ENCODE assay signal across 11 cellular contexts in the genomic region with DNA sequence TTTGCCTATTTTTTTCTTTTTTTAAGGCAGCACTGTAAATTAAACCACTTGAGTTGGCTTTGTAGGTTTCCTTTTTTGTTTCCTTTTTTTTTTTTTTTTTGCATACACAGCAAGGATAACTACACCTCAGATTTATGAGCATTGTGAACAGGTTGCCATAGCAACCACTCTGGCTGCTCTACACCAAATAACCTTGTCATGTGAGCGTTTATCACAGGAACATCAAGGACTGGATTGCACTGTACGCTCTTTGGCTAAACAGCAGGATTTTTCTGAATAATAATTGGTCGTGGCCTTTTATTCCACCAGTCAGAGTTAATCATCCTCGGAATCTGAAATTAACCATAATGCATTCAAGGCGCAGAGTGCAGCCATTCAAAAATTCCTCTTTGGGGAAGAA.
A peak's percentile ranks its signal among the peaks of the same experiment; 100 is the strongest.
DNase-seq lines count a peak whose midpoint lies in the region; ATAC-seq and TF ChIP-seq lines count a peak whose summit lies in the region.
"Had no signal": no experiment of that assay in that cellular context is flagged by ENCODE, and none has a peak within 500 bp of the region (broad histone marks: within the 10 kb centered on the region; RNA-seq: fewer than 3 reads in every experiment).

No MANE protein-coding gene starts in this region.

- H3K27me3 Mint-ChIP-seq in activated naive CD8-positive, alpha-beta T cell treated with anti-CD3 and anti-CD28 coated beads, Interleukin-2, amount 50 U/mL, for 24 hours = peaks cover 4% of the 10 kb centered on the region
- H3K27me3 Mint-ChIP-seq: activated CD4-positive, alpha-beta T cell treated with anti-CD3 and anti-CD28 coated beads, Interleukin-2, amount 10 ng/mL, durations not matched to agents 24 days and 14 days had no signal

- DNase-seq in BJ (ENCODE audit: low read depth) (peak; percentile 30), NCI-H1105 (lab: John Stamatoyannopoulos, UW) (peak; percentile 97), NCI-H774 (lab: John Stamatoyannopoulos, UW) (peak; percentile 81), inferior parietal cortex (ENCODE audit: extremely low spot score) (peak; percentile 58), islet precursor cell (no peak)
- no peak for DNase-seq in activated naive CD8-positive, alpha-beta T cell treated with anti-CD3 and anti-CD28 coated beads, Interleukin-2, amount 50 U/mL, for 24 hours
- no peak for DNase-seq in stimulated activated CD4-positive, alpha-beta T cell treated with anti-CD3 and anti-CD28 coated beads, Interleukin-2, amount 100 ng/mL, for 48 hours
- DNase-seq: activated CD4-positive, alpha-beta T cell treated with anti-CD3 and anti-CD28 coated beads, Interleukin-2, amount 10 ng/mL, durations not matched to agents 24 days and 14 days; activated naive CD4-positive, alpha-beta T cell treated with Interleukin-2 at 50 U/mL for 16 hours had no signal

- no peak for ATAC-seq in activated naive CD8-positive, alpha-beta T cell treated with anti-CD3 and anti-CD28 coated beads, Interleukin-2, amount 50 U/mL, for 24 hours
- ATAC-seq in GM21576 (IDR thresholded peaks at IDR 0.05; ENCODE audit: unreplicated experiment) = no peak

- TF ChIP-seq CTCF in BJ (IDR thresholded peaks at IDR 0.05; ENCODE audit: insufficient read depth, low read depth, low read length) = no peak

- no peaks in the 10 kb centered on the region; the same call in 1 of the 2 replicates for H3K27me3 ChIP-seq in BJ (ENCODE audit: control insufficient read depth, insufficient read depth, low read length)

- no peak overlapping the region for H3K4me3 ChIP-seq in BJ (ENCODE audit: low read depth, low read length)
- H3K4me3 ChIP-seq: smooth muscle cell had no signal

- no peaks in the 10 kb centered on the region for H3K36me3 Mint-ChIP-seq in activated naive CD8-positive, alpha-beta T cell treated with anti-CD3 and anti-CD28 coated beads, Interleukin-2, amount 50 U/mL, for 24 hours (ENCODE audit: low read depth)

- no peak overlapping the region for H3K27ac Mint-ChIP-seq in activated naive CD8-positive, alpha-beta T cell treated with anti-CD3 and anti-CD28 coated beads, Interleukin-2, amount 50 U/mL, for 24 hours
- H3K27ac Mint-ChIP-seq: activated CD4-positive, alpha-beta T cell treated with anti-CD3 and anti-CD28 coated beads, Interleukin-2, amount 10 ng/mL, durations not matched to agents 24 days and 14 days had no signal

- H3K36me3 ChIP-seq in BJ (ENCODE audit: control insufficient read depth, insufficient read depth, low read length) = no peaks in the 10 kb centered on the region

- H3K9me3 Mint-ChIP-seq in activated naive CD8-positive, alpha-beta T cell treated with anti-CD3 and anti-CD28 coated beads, Interleukin-2, amount 50 U/mL, for 24 hours = no peaks in the 10 kb centered on the region
- H3K9me3 Mint-ChIP-seq: activated CD4-positive, alpha-beta T cell treated with anti-CD3 and anti-CD28 coated beads, Interleukin-2, amount 10 ng/mL, durations not matched to agents 24 days and 14 days had no signal

- POLR2A ChIA-PET in BJ (lab: Charles Lee) = no interaction called here

- CTCF ChIA-PET in BJ (lab: Yijun Ruan, JAX) = no interaction called here

- H3K4me1 Mint-ChIP-seq in activated naive CD8-positive, alpha-beta T cell treated with anti-CD3 and anti-CD28 coated beads, Interleukin-2, amount 50 U/mL, for 24 hours = no peaks in the 10 kb centered on the region
- H3K4me1 Mint-ChIP-seq: activated CD4-positive, alpha-beta T cell treated with anti-CD3 and anti-CD28 coated beads, Interleukin-2, amount 10 ng/mL, durations not matched to agents 24 days and 14 days had no signal

- H3K4me3 Mint-ChIP-seq in activated naive CD8-positive, alpha-beta T cell treated with anti-CD3 and anti-CD28 coated beads, Interleukin-2, amount 50 U/mL, for 24 hours = no peak overlapping the region
- H3K4me3 Mint-ChIP-seq: activated CD4-positive, alpha-beta T cell treated with anti-CD3 and anti-CD28 coated beads, Interleukin-2, amount 10 ng/mL, durations not matched to agents 24 days and 14 days had no signal

Comparison
In these comparisons a context has a peak if more than half of its experiments do, and no peak if none do; other contexts are left out.
1. DNase-seq: peak in BJ (single experiment), NCI-H1105 (single experiment), NCI-H774 (single experiment) and inferior parietal cortex (single experiment); none in activated naive CD8-positive, alpha-beta T cell treated with anti-CD3 and anti-CD28 coated beads, Interleukin-2, amount 50 U/mL, for 24 hours (single experiment), stimulated activated CD4-positive, alpha-beta T cell treated with anti-CD3 and anti-CD28 coated beads, Interleukin-2, amount 100 ng/mL, for 48 hours (0 of 2) and islet precursor cell (single experiment).